In the genomic region with DNA sequence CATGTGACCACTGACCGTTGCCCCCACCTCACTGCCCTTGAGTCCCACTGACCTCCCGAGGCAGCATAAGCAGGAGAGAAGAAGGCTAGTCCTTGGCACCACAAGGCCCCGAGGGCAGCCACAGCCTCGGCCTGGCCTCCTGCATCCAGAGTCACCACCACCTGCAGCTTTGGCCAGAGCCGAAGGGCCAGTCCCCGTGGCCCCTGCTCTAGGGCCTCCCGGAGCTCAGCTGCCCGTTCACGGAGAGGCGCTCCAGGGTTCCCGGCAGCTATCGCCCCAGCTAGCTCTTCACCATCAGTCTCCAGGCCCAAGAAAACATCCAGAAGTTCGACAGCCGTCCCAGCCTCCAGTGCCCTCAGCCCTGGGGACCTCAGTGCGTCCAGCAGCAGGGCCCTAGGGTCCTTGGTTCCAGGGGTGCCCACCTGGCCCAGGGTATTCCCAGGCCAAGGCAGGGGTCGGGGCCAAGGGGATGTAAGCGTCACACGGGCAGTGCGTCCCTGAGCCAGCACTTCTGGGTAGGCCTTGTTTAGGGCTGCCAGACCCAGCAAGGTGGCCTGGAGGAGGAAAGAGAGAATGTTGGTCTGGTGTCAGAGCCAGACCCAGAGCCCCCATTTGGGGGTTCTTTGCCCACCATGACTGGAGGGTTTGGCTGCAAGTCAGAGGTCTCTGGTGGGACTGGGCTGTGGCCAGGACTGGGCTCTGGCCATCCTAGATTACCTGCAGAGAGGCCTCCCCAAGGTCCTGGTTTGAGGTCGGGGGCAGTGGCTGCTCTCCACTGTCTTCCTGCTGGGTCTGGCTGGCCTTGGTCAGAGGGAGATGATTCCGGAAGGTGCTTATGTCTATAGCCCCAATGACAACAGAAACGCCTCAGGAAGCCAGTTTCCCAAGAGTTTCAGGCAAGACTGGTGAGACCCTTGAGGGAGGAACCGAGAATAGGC, we compare ENCODE assay signal across 13 cellular contexts. TPM values are rescaled to one million over a fixed set of nuclear protein-coding genes. Genes with fewer than 3 reads are reported as not detected.
DNase-seq lines count a peak whose midpoint lies in the region; ATAC-seq and TF ChIP-seq lines count a peak whose summit lies in the region.
"Had no signal": no experiment of that assay in that cellular context is flagged by ENCODE, and none has a peak within 500 bp of the region (broad histone marks: within the 10 kb centered on the region; RNA-seq: fewer than 3 reads in every experiment).

No MANE protein-coding gene starts in this region.

- CTCF ChIA-PET in PC-9 (lab: Charles Lee), result no interaction called here

- H3K9me3 Mint-ChIP-seq in activated naive CD4-positive, alpha-beta T cell treated with anti-CD3 and anti-CD28 coated beads, Interleukin-2, amount 50 U/mL, for 24 hours, result no peaks in the 10 kb centered on the region
- H3K9me3 Mint-ChIP-seq: GM23338 had no signal

- H4K20me1 ChIP-seq in PC-9 (ENCODE audit: insufficient read depth), result no peaks in the 10 kb centered on the region

- H3K79me2 ChIP-seq in PC-9 (ENCODE audit: low read depth), result no peaks in the 10 kb centered on the region

- DNase-seq in activated naive CD4-positive, alpha-beta T cell treated with anti-CD3 and anti-CD28 coated beads, Interleukin-2, amount 50 U/mL, for 16 hours, result no peak
- DNase-seq in PC-9, result no peak
- no peak for DNase-seq in dorsolateral prefrontal cortex
- no peak for DNase-seq in upper lobe of right lung
- DNase-seq in T-helper 9 cell, result no peak
- no peak for DNase-seq in NCI-H524 treated with DMSO at 0.1 percent for 48 hours (lab: John Stamatoyannopoulos, UW)
- DNase-seq: activated CD4-positive, alpha-beta T cell treated with anti-CD3 and anti-CD28 coated beads for 1 hour; NCI-H1105 had no signal

- ATAC-seq in upper lobe of right lung (no peak), HG03175 (IDR thresholded peaks at IDR 0.05; ENCODE audit: unreplicated experiment) (no peak)

- H2AFZ ChIP-seq in PC-9, result no peak overlapping the region
- H2AFZ ChIP-seq: GM23338 had no signal

- H3F3A ChIP-seq in PC-9 (ENCODE audit: insufficient read depth, low read depth), result no peaks in the 10 kb centered on the region

- no peak overlapping the region for H3K27ac ChIP-seq in PC-9
- peak overlapping the region in 7 of 59 donors; percentile 10 to 89 (median 80) for H3K27ac ChIP-seq in dorsolateral prefrontal cortex
- no peak overlapping the region for H3K27ac ChIP-seq in upper lobe of right lung

- H3K27ac Mint-ChIP-seq in activated naive CD4-positive, alpha-beta T cell treated with anti-CD3 and anti-CD28 coated beads, Interleukin-2, amount 50 U/mL, for 24 hours, result peak overlapping the region; percentile 17
- H3K27ac Mint-ChIP-seq: GM23338 had no signal

- H3K9me3 ChIP-seq in PC-9 (ENCODE audit: insufficient read depth, low read depth), result no peaks in the 10 kb centered on the region
- H3K9me3 ChIP-seq in upper lobe of right lung, result no peaks in the 10 kb centered on the region

- H3K4me3 ChIP-seq in PC-9 (no peak overlapping the region), dorsolateral prefrontal cortex (peak overlapping the region in 30 of 59 donors; percentile 7 to 98 (median 84)), upper lobe of right lung (peak overlapping the region; percentile 92)
- H3K4me3 ChIP-seq: GM23338 had no signal

- peak overlapping the region; percentile 97 for H3K4me3 Mint-ChIP-seq in activated naive CD4-positive, alpha-beta T cell treated with anti-CD3 and anti-CD28 coated beads, Interleukin-2, amount 50 U/mL, for 24 hours

- no peaks in the 10 kb centered on the region for H3K9me2 ChIP-seq in PC-9 (ENCODE audit: insufficient read depth)

- intact Hi-C loops in PC-9 (cut with micrococcal nuclease; ENCODE audit: unreplicated experiment), result no loop called here
- intact Hi-C loops in dorsolateral prefrontal cortex (cut with DNase I), result loop anchor here in 1 of 2 donors (5.0 kb wide), 1 partner anchor 55 kb away; no protein-coding TSS in a partner anchor
- intact Hi-C loops in upper lobe of right lung (cut with DNase I), result no loop called here

- H3K4me1 Mint-ChIP-seq in activated naive CD4-positive, alpha-beta T cell treated with anti-CD3 and anti-CD28 coated beads, Interleukin-2, amount 50 U/mL, for 24 hours, result peaks cover 23% of the 10 kb centered on the region

- 0 out of 2 replicates have a peak, but pooled peaks cover 6% of the 10 kb centered on the region for H3K4me1 ChIP-seq in PC-9 (replicated peaks; ENCODE audit: insufficient read depth)
- H3K4me1 ChIP-seq in upper lobe of right lung, result peaks cover 15% of the 10 kb centered on the region

- no peaks in the 10 kb centered on the region for H3K27me3 Mint-ChIP-seq in activated naive CD4-positive, alpha-beta T cell treated with anti-CD3 and anti-CD28 coated beads, Interleukin-2, amount 50 U/mL, for 24 hours

- peaks cover 1% of the 10 kb centered on the region for H3K36me3 Mint-ChIP-seq in activated naive CD4-positive, alpha-beta T cell treated with anti-CD3 and anti-CD28 coated beads, Interleukin-2, amount 50 U/mL, for 24 hours

- H3K27me3 ChIP-seq in PC-9 (ENCODE audit: insufficient read depth, low read depth), result no peaks in the 10 kb centered on the region
- no peaks in the 10 kb centered on the region for H3K27me3 ChIP-seq in dorsolateral prefrontal cortex
- no peaks in the 10 kb centered on the region for H3K27me3 ChIP-seq in upper lobe of right lung

- BruUV-seq in PC-9 (replicated peaks; lab: Mats Ljungman, UMichigan), result no TSS peak

- H3K36me3 ChIP-seq in PC-9 (ENCODE audit: low read depth), result no peaks in the 10 kb centered on the region
- no peaks in the 10 kb centered on the region for H3K36me3 ChIP-seq in upper lobe of right lung

- no peak for TF ChIP-seq CTCF in PC-9 (conservative IDR thresholded peaks at IDR 0.05)
- no peak for TF ChIP-seq CTCF in dorsolateral prefrontal cortex (IDR thresholded peaks at IDR 0.05 in 54 of 56, conservative IDR thresholded peaks at IDR 0.05 in 2 of 56; ENCODE audit: low read depth in 1 of 56, partially characterized antibody in 56 of 56)
- no peak for TF ChIP-seq CTCF in upper lobe of right lung (IDR thresholded peaks at IDR 0.05)

- POLR2A ChIA-PET in PC-9 (lab: Charles Lee; ENCODE audit: unreplicated experiment), result no interaction called here

- H3K4me2 ChIP-seq in PC-9, result peak overlapping the region; percentile 80; the same call in 1 of the 2 replicates
- H3K4me2 ChIP-seq: GM23338 had no signal

RNA-seq across cellular contexts. Expression of gene GHDC, which starts 1.8 kb away (rescaled TPM):
- total RNA-seq in PC-9 (2021) (21.5 and 28.6 TPM in 2 replicates), dorsolateral prefrontal cortex (10 to 100 TPM; 17.6 to 38.2 (median 23.9) TPM), upper lobe of right lung (30.9 TPM)

RNA-seq across cellular contexts. Expression of gene HCRT, which starts 7.2 kb away (rescaled TPM):
- total RNA-seq in PC-9 (2021) (not detected in 2 replicates), dorsolateral prefrontal cortex (1 to 10 TPM in 7 of 120 experiments, under 1 TPM in 2, not detected in 111; 0.96 to 1.9 (median 1.1) TPM), upper lobe of right lung (not detected)
- total RNA-seq: GM23338, lung, SK-MEL-5 had no signal

RNA-seq across cellular contexts. Expression of gene KCNH4, which starts 11.5 kb away (rescaled TPM):
- total RNA-seq in PC-9 (2021) (not detected in 2 replicates), dorsolateral prefrontal cortex (10 to 100 TPM in 1 of 120 experiments, 1 to 10 TPM in 118, under 1 TPM in 1; 0.95 to 15.2 (median 3.9) TPM), upper lobe of right lung (0.26 TPM)

RNA-seq across cellular contexts. Expression of gene RAB5C, which starts 37.7 kb away (rescaled TPM):
- 97.0 and 120 TPM in 2 replicates for total RNA-seq in PC-9 (2021)
- 100 to 1,000 TPM in 66 of 120 experiments, 10 to 100 TPM in 54; 64.5 to 128 (median 101) TPM for total RNA-seq in dorsolateral prefrontal cortex
- 154 TPM for total RNA-seq in upper lobe of right lung
